13 cellular contexts compared by ENCODE assay signal in the genomic region with DNA sequence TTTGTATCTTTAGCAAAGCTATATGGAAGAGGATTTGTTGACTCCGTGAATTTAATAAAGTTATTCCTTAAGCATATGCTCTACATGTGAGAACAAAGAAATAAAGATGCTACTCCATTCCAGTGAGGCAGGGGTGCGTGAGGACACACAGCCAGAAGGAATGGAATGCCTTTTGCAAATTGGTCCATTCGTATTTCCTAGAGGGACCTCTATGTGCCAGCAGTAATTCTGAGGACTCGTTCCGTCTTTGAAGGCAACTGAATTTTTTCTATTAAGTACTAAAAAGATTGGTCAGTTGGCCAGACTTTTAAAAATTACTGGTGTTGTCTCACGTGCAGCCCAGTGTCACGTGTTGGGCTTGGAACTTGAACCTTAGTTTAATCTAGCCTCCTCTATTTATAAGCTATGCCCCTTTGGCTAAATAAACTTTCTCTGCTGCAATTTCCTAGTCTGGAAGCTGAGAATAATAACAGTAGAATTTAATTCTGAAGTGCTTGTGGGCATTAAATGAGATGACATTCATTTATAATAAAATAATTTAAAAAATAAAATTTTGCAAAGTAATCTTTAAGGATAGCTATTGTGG.
"Had no signal": no experiment of that assay in that cellular context is flagged by ENCODE, and none has a peak within 500 bp of the region (broad histone marks: within the 10 kb centered on the region; RNA-seq: fewer than 3 reads in every experiment).

No MANE protein-coding gene starts in this region.

- H3K27ac ChIP-seq: foreskin keratinocyte, lower lobe of right lung, prostate gland had no signal

- H3K36me3 ChIP-seq: prostate gland had no signal

- H3K36me3 Mint-ChIP-seq: activated naive CD4-positive, alpha-beta T cell treated with anti-CD3 and anti-CD28 coated beads, Interleukin-2, amount 10 ng/mL, durations not matched to agents 7 days and 5 days; stimulated activated effector memory CD8-positive, alpha-beta T cell treated with anti-CD3 and anti-CD28 coated beads, Interleukin-12 subunit alpha, Interleukin-12 subunit beta, amount 100 ng/mL, for 72 hours; T-cell had no signal

- H3K9me3 ChIP-seq: ascending aorta, lower lobe of right lung, prostate gland, tibial nerve had no signal

- H3K27ac Mint-ChIP-seq: activated naive CD4-positive, alpha-beta T cell treated with anti-CD3 and anti-CD28 coated beads, Interleukin-2, amount 10 ng/mL, durations not matched to agents 7 days and 5 days; activated T-helper 2 cell treated with anti-CD3 and anti-CD28 coated beads, Interferon-gamma antibody, Interleukin-2, Interleukin-4, amounts not matched to agents 10 μg/mL and 5 μg/mL and 100 μg/mL, durations not matched to agents 14 hours and 24 hours and 36 hours; stimulated activated effector memory CD8-positive, alpha-beta T cell treated with anti-CD3 and anti-CD28 coated beads, Interleukin-12 subunit alpha, Interleukin-12 subunit beta, amount 100 ng/mL, for 72 hours; T-cell had no signal

- H3K9me3 Mint-ChIP-seq: activated naive CD4-positive, alpha-beta T cell treated with anti-CD3 and anti-CD28 coated beads, Interleukin-2, amount 10 ng/mL, durations not matched to agents 7 days and 5 days; activated T-helper 2 cell treated with anti-CD3 and anti-CD28 coated beads, Interferon-gamma antibody, Interleukin-2, Interleukin-4, amounts not matched to agents 10 μg/mL and 5 μg/mL and 100 μg/mL, durations not matched to agents 14 hours and 24 hours and 36 hours; nephron progenitor cell; stimulated activated effector memory CD8-positive, alpha-beta T cell treated with anti-CD3 and anti-CD28 coated beads, Interleukin-12 subunit alpha, Interleukin-12 subunit beta, amount 100 ng/mL, for 72 hours; T-cell had no signal

- H3K4me3 ChIP-seq: lower lobe of right lung, prostate gland, tibial nerve had no signal

- H3K27me3 Mint-ChIP-seq: activated naive CD4-positive, alpha-beta T cell treated with anti-CD3 and anti-CD28 coated beads, Interleukin-2, amount 10 ng/mL, durations not matched to agents 7 days and 5 days; T-cell had no signal

- H3K4me1 ChIP-seq: prostate gland had no signal

- ATAC-seq: activated CD4-positive, CD25-positive, alpha-beta regulatory T cell treated with anti-CD3 and anti-CD28 coated beads, Interleukin-2, amount 50 U/mL, for 24 hours; foreskin keratinocyte; lower lobe of right lung; stimulated activated effector memory CD8-positive, alpha-beta T cell treated with anti-CD3 and anti-CD28 coated beads, Interleukin-12 subunit alpha, Interleukin-12 subunit beta, amount 100 ng/mL, for 72 hours; T-cell had no signal

- H3K4me1 Mint-ChIP-seq: activated naive CD4-positive, alpha-beta T cell treated with anti-CD3 and anti-CD28 coated beads, Interleukin-2, amount 10 ng/mL, durations not matched to agents 7 days and 5 days; stimulated activated effector memory CD8-positive, alpha-beta T cell treated with anti-CD3 and anti-CD28 coated beads, Interleukin-12 subunit alpha, Interleukin-12 subunit beta, amount 100 ng/mL, for 72 hours; T-cell had no signal

- DNase-seq: activated naive CD4-positive, alpha-beta T cell treated with anti-CD3 and anti-CD28 coated beads, Interleukin-2, amount 10 ng/mL, durations not matched to agents 7 days and 5 days; foreskin keratinocyte; lower lobe of right lung; nephron progenitor cell; occipital lobe; T-cell; T-helper 9 cell had no signal

- H3K27me3 ChIP-seq: ascending aorta, foreskin keratinocyte, tibial nerve had no signal

- H3K4me3 Mint-ChIP-seq: activated naive CD4-positive, alpha-beta T cell treated with anti-CD3 and anti-CD28 coated beads, Interleukin-2, amount 10 ng/mL, durations not matched to agents 7 days and 5 days; nephron progenitor cell; stimulated activated effector memory CD8-positive, alpha-beta T cell treated with anti-CD3 and anti-CD28 coated beads, Interleukin-12 subunit alpha, Interleukin-12 subunit beta, amount 100 ng/mL, for 72 hours; T-cell had no signal
